Comparison of ENCODE assay signal across 15 cellular contexts in the genomic region with DNA sequence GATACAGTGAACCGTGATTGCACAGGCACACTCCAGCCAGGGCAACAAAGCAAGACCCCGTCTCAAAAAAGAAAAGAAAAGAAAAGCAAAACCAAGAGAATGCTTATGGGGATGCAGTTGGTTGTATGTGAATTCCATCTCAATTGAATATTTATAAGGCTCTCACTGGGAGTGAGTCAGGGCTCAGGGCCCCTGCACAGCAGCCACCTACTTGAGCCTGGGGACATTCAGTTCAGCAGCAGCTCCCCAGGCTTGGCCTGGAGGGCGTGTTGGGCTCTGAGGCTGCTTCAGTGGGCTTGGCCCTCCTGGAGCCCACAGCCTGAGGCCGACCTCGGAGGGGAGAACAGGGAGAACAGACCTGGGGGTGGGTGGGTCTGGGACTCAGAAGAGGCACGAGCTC. TPM values are rescaled to one million over a fixed set of nuclear protein-coding genes. Genes with fewer than 3 reads are reported as not detected.
DNase-seq lines count a peak whose midpoint lies in the region; ATAC-seq lines count a peak whose summit lies in the region.
"Had no signal": no experiment of that assay in that cellular context is flagged by ENCODE, and none has a peak within 500 bp of the region (broad histone marks: within the 10 kb centered on the region; RNA-seq: fewer than 3 reads in every experiment).

No MANE protein-coding gene starts in this region.

- POLR2A ChIA-PET in CD4-positive, alpha-beta memory T cell (lab: Charles Lee; ENCODE audit: partially characterized antibody), result interaction anchor here (3.5 kb wide), 1 partner anchor 23 kb away, joined by 16 read pairs; no protein-coding TSS in a partner anchor
- POLR2A ChIA-PET in activated CD8-positive, alpha-beta T cell treated with anti-CD3 and anti-CD28 coated beads, Interleukin-2, amount 10 ng/mL, durations not matched to agents 7 days and 5 days (lab: Charles Lee), result no interaction called here

- H4K20me1 ChIP-seq in BLaER1, result peaks cover 48% of the 10 kb centered on the region

- peaks cover 98% of the 10 kb centered on the region for H3K4me1 ChIP-seq in BLaER1
- H3K4me1 ChIP-seq in CD4-positive, alpha-beta memory T cell (ENCODE audit: insufficient read depth, low read length), result peaks cover 53% of the 10 kb centered on the region
- H3K4me1 ChIP-seq: foreskin keratinocyte, SJSA1 had no signal

- CTCF ChIA-PET in CD4-positive, alpha-beta memory T cell (lab: Charles Lee; ENCODE audit: partially characterized antibody), result no interaction called here
- CTCF ChIA-PET in activated CD8-positive, alpha-beta T cell treated with anti-CD3 and anti-CD28 coated beads, Interleukin-2, amount 10 ng/mL, durations not matched to agents 7 days and 5 days (lab: Charles Lee), result no interaction called here

- peaks cover 0 to 2% (median 0%) of the 10 kb centered on the region in 8 donors for H3K9me3 Mint-ChIP-seq in CD4-positive, alpha-beta memory T cell
- H3K9me3 Mint-ChIP-seq in activated CD8-positive, alpha-beta T cell treated with anti-CD3 and anti-CD28 coated beads, Interleukin-2, amount 10 ng/mL, durations not matched to agents 7 days and 5 days (ENCODE audit: insufficient read depth), result no peaks in the 10 kb centered on the region
- no peaks in the 10 kb centered on the region for H3K9me3 Mint-ChIP-seq in natural killer cell treated with Interleukin-12 subunit alpha and Interleukin-12 subunit beta and Interleukin-15 and Interleukin-18, amount 100 ng/mL, for 72 hours

- peak; percentile 40 for ATAC-seq in activated CD8-positive, alpha-beta T cell treated with anti-CD3 and anti-CD28 coated beads, Interleukin-2, amount 10 ng/mL, durations not matched to agents 7 days and 5 days
- no peak for ATAC-seq in natural killer cell treated with Interleukin-12 subunit alpha and Interleukin-12 subunit beta and Interleukin-15 and Interleukin-18, amount 100 ng/mL, for 72 hours
- ATAC-seq in GM19452 (IDR thresholded peaks at IDR 0.05; ENCODE audit: unreplicated experiment), result no peak
- ATAC-seq: foreskin keratinocyte had no signal

- no peaks in the 10 kb centered on the region for H3K9me3 ChIP-seq in BLaER1
- no peaks in the 10 kb centered on the region for H3K9me3 ChIP-seq in CD4-positive, alpha-beta memory T cell (ENCODE audit: control insufficient read depth in 1 of 2, low read length in 2 of 2)
- H3K9me3 ChIP-seq: adrenal gland, left ventricle myocardium inferior, SJSA1 had no signal

- peak overlapping the region; percentile 98 for H3K4me2 ChIP-seq in BLaER1

- DNase-seq in CD4-positive, alpha-beta memory T cell, result no peak
- DNase-seq in activated CD8-positive, alpha-beta T cell treated with anti-CD3 and anti-CD28 coated beads, Interleukin-2, amount 10 ng/mL, durations not matched to agents 7 days and 5 days, result no peak
- no peak for DNase-seq in natural killer cell treated with Interleukin-12 subunit alpha and Interleukin-12 subunit beta and Interleukin-15 and Interleukin-18, amount 100 ng/mL, for 72 hours (ENCODE audit: low spot score)
- DNase-seq in A172 (ENCODE audit: low spot score) (no peak), hippocampal formation (lab: John Stamatoyannopoulos, UW) (no peak)
- DNase-seq: adrenal gland, foreskin keratinocyte, GM23248, left ventricle myocardium inferior, NCI-H2029, NCI-H524 had no signal

- H3K27ac ChIP-seq in BLaER1, result peak overlapping the region; percentile 92
- no peak overlapping the region for H3K27ac ChIP-seq in CD4-positive, alpha-beta memory T cell (ENCODE audit: low read depth, low read length)
- H3K27ac ChIP-seq: adrenal gland, C4-2B, foreskin keratinocyte, GM23248, left ventricle myocardium inferior, SJSA1 had no signal

- H3K27me3 Mint-ChIP-seq in CD4-positive, alpha-beta memory T cell, result no peaks in the 10 kb centered on the region
- H3K27me3 Mint-ChIP-seq in activated CD8-positive, alpha-beta T cell treated with anti-CD3 and anti-CD28 coated beads, Interleukin-2, amount 10 ng/mL, durations not matched to agents 7 days and 5 days (ENCODE audit: low read depth), result no peaks in the 10 kb centered on the region
- no peaks in the 10 kb centered on the region for H3K27me3 Mint-ChIP-seq in natural killer cell treated with Interleukin-12 subunit alpha and Interleukin-12 subunit beta and Interleukin-15 and Interleukin-18, amount 100 ng/mL, for 72 hours

- H3K4me3 Mint-ChIP-seq in CD4-positive, alpha-beta memory T cell, result peak overlapping the region in 6 of 8 donors; percentile 46 to 84 (median 56)
- H3K4me3 Mint-ChIP-seq in activated CD8-positive, alpha-beta T cell treated with anti-CD3 and anti-CD28 coated beads, Interleukin-2, amount 10 ng/mL, durations not matched to agents 7 days and 5 days, result no peak overlapping the region
- peak overlapping the region; percentile 14 for H3K4me3 Mint-ChIP-seq in natural killer cell treated with Interleukin-12 subunit alpha and Interleukin-12 subunit beta and Interleukin-15 and Interleukin-18, amount 100 ng/mL, for 72 hours

- no peaks in the 10 kb centered on the region for H3K27me3 ChIP-seq in BLaER1
- H3K27me3 ChIP-seq in CD4-positive, alpha-beta memory T cell (ENCODE audit: insufficient read depth, low read length), result no peaks in the 10 kb centered on the region
- H3K27me3 ChIP-seq: adrenal gland, foreskin keratinocyte, SJSA1 had no signal

- intact Hi-C loops in CD4-positive, alpha-beta memory T cell (cut with micrococcal nuclease), result loop anchor here (2.0 to 5.0 kb wide), 2 partner anchors 21 to 50 kb away; no protein-coding TSS in a partner anchor

- no peaks in the 10 kb centered on the region for H3K36me3 Mint-ChIP-seq in CD4-positive, alpha-beta memory T cell
- no peaks in the 10 kb centered on the region for H3K36me3 Mint-ChIP-seq in activated CD8-positive, alpha-beta T cell treated with anti-CD3 and anti-CD28 coated beads, Interleukin-2, amount 10 ng/mL, durations not matched to agents 7 days and 5 days (ENCODE audit: low read depth)
- no peaks in the 10 kb centered on the region for H3K36me3 Mint-ChIP-seq in natural killer cell treated with Interleukin-12 subunit alpha and Interleukin-12 subunit beta and Interleukin-15 and Interleukin-18, amount 100 ng/mL, for 72 hours

- H3K36me3 ChIP-seq in BLaER1, result 0 out of 2 replicates have a peak, but pooled peaks cover 6% of the 10 kb centered on the region
- no peaks in the 10 kb centered on the region for H3K36me3 ChIP-seq in CD4-positive, alpha-beta memory T cell (ENCODE audit: insufficient read depth, low read length)
- H3K36me3 ChIP-seq: adrenal gland, left ventricle myocardium inferior, SJSA1 had no signal

- peak overlapping the region; percentile 76 for H3K9ac ChIP-seq in BLaER1
- H3K9ac ChIP-seq: GM23248 had no signal

- H3K27ac Mint-ChIP-seq in CD4-positive, alpha-beta memory T cell, result peak overlapping the region; percentile 29 to 92 (median 85)
- peak overlapping the region; percentile 70 for H3K27ac Mint-ChIP-seq in activated CD8-positive, alpha-beta T cell treated with anti-CD3 and anti-CD28 coated beads, Interleukin-2, amount 10 ng/mL, durations not matched to agents 7 days and 5 days
- H3K27ac Mint-ChIP-seq in natural killer cell treated with Interleukin-12 subunit alpha and Interleukin-12 subunit beta and Interleukin-15 and Interleukin-18, amount 100 ng/mL, for 72 hours, result peak overlapping the region in 1 of 2 donors; percentile 47

- no peak overlapping the region for H3K4me3 ChIP-seq in BLaER1
- no peak overlapping the region for H3K4me3 ChIP-seq in CD4-positive, alpha-beta memory T cell (ENCODE audit: low read length in 2 of 2)
- H3K4me3 ChIP-seq: adrenal gland, GM23248, left ventricle myocardium inferior, SJSA1 had no signal

- H3K4me1 Mint-ChIP-seq in CD4-positive, alpha-beta memory T cell, result peaks cover 20 to 60% (median 41%) of the 10 kb centered on the region in 4 donors
- peaks cover 35% of the 10 kb centered on the region for H3K4me1 Mint-ChIP-seq in activated CD8-positive, alpha-beta T cell treated with anti-CD3 and anti-CD28 coated beads, Interleukin-2, amount 10 ng/mL, durations not matched to agents 7 days and 5 days (ENCODE audit: low read depth)
- H3K4me1 Mint-ChIP-seq in natural killer cell treated with Interleukin-12 subunit alpha and Interleukin-12 subunit beta and Interleukin-15 and Interleukin-18, amount 100 ng/mL, for 72 hours (ENCODE audit: low read depth in 2 of 2), result peaks cover 27 to 43% of the 10 kb centered on the region in 2 donors

RNA-seq across cellular contexts. Expression of gene ZFPM1, which starts 24.6 kb away (rescaled TPM):
- total RNA-seq in CD4-positive, alpha-beta memory T cell, result 10 to 100 TPM; 19.0 to 20.5 TPM
- under 1 TPM; 0.07 to 0.48 TPM for polyA plus RNA-seq in CD4-positive, alpha-beta memory T cell
- total RNA-seq in activated CD8-positive, alpha-beta T cell treated with anti-CD3 and anti-CD28 coated beads, Interleukin-2, amount 10 ng/mL, durations not matched to agents 7 days and 5 days, result 10 to 100 TPM; 15.8 to 19.3 TPM
- 10 to 100 TPM; 23.5 to 24.5 TPM for total RNA-seq in natural killer cell treated with Interleukin-12 subunit alpha and Interleukin-12 subunit beta and Interleukin-15 and Interleukin-18, amount 100 ng/mL, for 72 hours
- 0.95 and 1.4 TPM in 2 replicates for total RNA-seq in A172 (2014; rRNA removed; shearing (Covaris generic))
